26 cellular contexts compared by ENCODE assay signal in the genomic region with DNA sequence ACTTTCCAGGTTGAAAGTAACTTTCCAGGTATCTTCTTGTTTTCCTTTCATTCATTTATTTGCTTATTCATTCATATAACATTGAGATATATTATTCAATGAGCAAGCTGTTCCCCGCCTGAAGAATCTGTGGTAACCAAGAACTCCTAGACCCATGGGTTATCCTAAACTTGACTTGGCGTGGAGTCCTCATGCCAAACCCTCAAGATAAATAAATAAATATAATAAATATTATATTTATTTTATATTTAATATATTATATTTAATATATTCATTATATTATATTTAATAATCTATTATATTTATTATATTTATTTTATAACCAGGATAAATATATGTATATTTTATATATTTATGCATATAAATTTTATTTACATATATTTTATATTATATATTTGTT.
DNase-seq lines count a peak whose midpoint lies in the region; ATAC-seq, FAIRE-seq and TF ChIP-seq lines count a peak whose summit lies in the region.
"Had no signal": no experiment of that assay in that cellular context is flagged by ENCODE, and none has a peak within 500 bp of the region (broad histone marks: within the 10 kb centered on the region; RNA-seq: fewer than 3 reads in every experiment).

No MANE protein-coding gene starts in this region.

- WGBS in pancreas, 2 donors = 69 to 88% methylated on average over 2 of the region's 2 CpGs

- no peak for DNase-seq in pancreas
- DNase-seq in activated CD4-positive, alpha-beta T cell treated with anti-CD3 and anti-CD28 coated beads for 48 hours = no peak
- no peak for DNase-seq in H7
- DNase-seq in SJCRH30 = no peak
- DNase-seq: ACHN; AML-193; BE2C; CD4-positive, alpha-beta T cell; CD8-positive, alpha-beta memory T cell; DMS 273 treated with DMSO at 0.1 percent for 48 hours; DMS79; EL; GF-D8; GOT3; HCEC 1CT had no signal

- H3K27ac ChIP-seq in pancreas = no peak overlapping the region
- no peak overlapping the region for H3K27ac ChIP-seq in SJCRH30
- H3K27ac ChIP-seq: 22Rv1; A549; BLaER1 treated with 17β-estradiol and CSF1 and Interleukin-3, amounts not matched to agents 10 nM and 100 nM had no signal

- H3K36me3 ChIP-seq in pancreas (no peaks in the 10 kb centered on the region), H7 (replicated peaks; ENCODE audit: control insufficient read depth, insufficient read depth, low read length) (no peaks in the 10 kb centered on the region), SJCRH30 (no peaks in the 10 kb centered on the region)
- H3K36me3 ChIP-seq: BE2C; BLaER1 treated with 17β-estradiol and CSF1 and Interleukin-3, amounts not matched to agents 10 nM and 100 nM had no signal

- H3K9me3 ChIP-seq in pancreas = no peaks in the 10 kb centered on the region
- no peaks in the 10 kb centered on the region for H3K9me3 ChIP-seq in SJCRH30 (replicated peaks)
- H3K9me3 ChIP-seq: A549; BE2C; BLaER1 treated with 17β-estradiol and CSF1 and Interleukin-3, amounts not matched to agents 10 nM and 100 nM had no signal

- ATAC-seq in pancreas = no peak
- no peak for ATAC-seq in HG03139 (IDR thresholded peaks at IDR 0.05; ENCODE audit: unreplicated experiment)
- ATAC-seq: A549 had no signal

- H3K27me3 ChIP-seq in pancreas = no peaks in the 10 kb centered on the region
- H3K27me3 ChIP-seq in H7 (ENCODE audit: control insufficient read depth, insufficient read depth, low read length) = no peaks in the 10 kb centered on the region
- no peaks in the 10 kb centered on the region for H3K27me3 ChIP-seq in SJCRH30
- H3K27me3 ChIP-seq: BE2C; BLaER1 treated with 17β-estradiol and CSF1 and Interleukin-3, amounts not matched to agents 10 nM and 100 nM had no signal

- H3K4me3 ChIP-seq in pancreas (no peak overlapping the region), H7 (ENCODE audit: insufficient read depth, low read depth, low read length) (no peak overlapping the region), SJCRH30 (no peak overlapping the region)
- H3K4me3 ChIP-seq: A549; BLaER1 treated with 17β-estradiol and CSF1 and Interleukin-3, amounts not matched to agents 10 nM and 100 nM had no signal

- H3K4me1 ChIP-seq in pancreas (no peaks in the 10 kb centered on the region), SJCRH30 (no peaks in the 10 kb centered on the region)
- H3K4me1 ChIP-seq: A549; BE2C; BLaER1 treated with 17β-estradiol and CSF1 and Interleukin-3, amounts not matched to agents 10 nM and 100 nM had no signal

- FAIRE-seq in A204.1 (lab: Jason Lieb, UNC) (peak; percentile 99), TTC549 (lab: Jason Lieb, UNC) (peak; percentile 98), colon (lab: Jason Lieb, UNC) (peak; percentile 98), pancreas (lab: Jason Lieb, UNC) (peak; percentile 97)
- FAIRE-seq: A549, D721Med, GM12891, GM18507, H54 had no signal

- intact Hi-C loops in pancreas (cut with DNase I) = no loop called here

- TF ChIP-seq CTCF in pancreas (IDR thresholded peaks at IDR 0.05) = no peak
